Comparison of ENCODE assay signal across 1 cellular context in genomic region chr22:24270556-24271405, GRCh38.
TF ChIP-seq lines count a peak whose summit lies in the region.

TSS of gene SPECC1L (plus strand) at chr22:24270831. CDS start at chr22:24302232, 31,401 bp downstream.

TF ChIP-seq in HepG2, 621 proteins besides CTCF, POLR2A, EP300 and RAD21 (continued from another document and continues in another):
- no peak for TF ChIP-seq GPBP1L1 (CRISPR knock-in tag; IDR thresholded peaks at IDR 0.05)
- no peak for TF ChIP-seq RAD51 (IDR thresholded peaks at IDR 0.05; ENCODE audit: borderline replicate concordance)
- no peak for TF ChIP-seq THAP8 (CRISPR knock-in tag; IDR thresholded peaks at IDR 0.05; ENCODE audit: borderline replicate concordance)
- no peak for TF ChIP-seq RORA (CRISPR knock-in tag; IDR thresholded peaks at IDR 0.05)
- peak; percentile 86; the same call in 1 of the 2 replicates for TF ChIP-seq ZNF766 (CRISPR knock-in tag; IDR thresholded peaks at IDR 0.05; ENCODE audit: borderline replicate concordance)
- no peak for TF ChIP-seq SNRNP70 (IDR thresholded peaks at IDR 0.05; ENCODE audit: low read depth, low read length)
- no peak for TF ChIP-seq GMEB2 (CRISPR knock-in tag; IDR thresholded peaks at IDR 0.05; ENCODE audit: low read depth)
- TF ChIP-seq CENPX (CRISPR knock-in tag; IDR thresholded peaks at IDR 0.05): no peak
- peak; percentile 77; the same call in 1 of the 2 replicates for TF ChIP-seq ZNF574 (CRISPR knock-in tag; IDR thresholded peaks at IDR 0.05)
- TF ChIP-seq AGO2 (optimal IDR thresholded peaks at IDR 0.05; ENCODE audit: low read depth, low read length): peak; percentile 89
- TF ChIP-seq ZNF101 (CRISPR knock-in tag; IDR thresholded peaks at IDR 0.05; ENCODE audit: borderline replicate concordance, low read depth): no peak
- no peak for TF ChIP-seq ZNF496 (CRISPR knock-in tag; IDR thresholded peaks at IDR 0.05; ENCODE audit: insufficient replicate concordance)
- peak; percentile 91 for TF ChIP-seq ZNF142 (CRISPR knock-in tag; IDR thresholded peaks at IDR 0.05)
- TF ChIP-seq ZBTB1 (CRISPR knock-in tag; IDR thresholded peaks at IDR 0.05; ENCODE audit: borderline replicate concordance): no peak
- no peak for TF ChIP-seq TFAP4 (IDR thresholded peaks at IDR 0.05; ENCODE audit: borderline replicate concordance, low read depth)
- TF ChIP-seq CEBPZ (IDR thresholded peaks at IDR 0.05; ENCODE audit: low read length): no peak
- TF ChIP-seq ZNF326 (CRISPR knock-in tag; IDR thresholded peaks at IDR 0.05; ENCODE audit: borderline replicate concordance): no peak
- no peak for TF ChIP-seq SMARCE1 (IDR thresholded peaks at IDR 0.05; ENCODE audit: borderline replicate concordance)
- no peak for TF ChIP-seq DBP (CRISPR knock-in tag; IDR thresholded peaks at IDR 0.05; ENCODE audit: not compliant biosample characterization)
- TF ChIP-seq SP2 (CRISPR knock-in tag; IDR thresholded peaks at IDR 0.05): no peak
- no peak; the same call in 1 of the 2 replicates for TF ChIP-seq ZBTB33 (CRISPR knock-in tag; IDR thresholded peaks at IDR 0.05)
- TF ChIP-seq ZNF781 (CRISPR knock-in tag; IDR thresholded peaks at IDR 0.05; ENCODE audit: borderline replicate concordance, not compliant biosample characterization): no peak
- TF ChIP-seq ZBTB4 (CRISPR knock-in tag; IDR thresholded peaks at IDR 0.05; ENCODE audit: borderline replicate concordance): peak; percentile 29; the same call in 1 of the 2 replicates
- peak; percentile 77 for TF ChIP-seq YEATS2 (CRISPR knock-in tag; IDR thresholded peaks at IDR 0.05; ENCODE audit: borderline replicate concordance)
- TF ChIP-seq MNT (IDR thresholded peaks at IDR 0.05): no peak
- TF ChIP-seq SUZ12 (IDR thresholded peaks at IDR 0.05; ENCODE audit: low read depth, low read length): no peak
